1 cellular context compared by ENCODE assay signal in the genomic region with DNA sequence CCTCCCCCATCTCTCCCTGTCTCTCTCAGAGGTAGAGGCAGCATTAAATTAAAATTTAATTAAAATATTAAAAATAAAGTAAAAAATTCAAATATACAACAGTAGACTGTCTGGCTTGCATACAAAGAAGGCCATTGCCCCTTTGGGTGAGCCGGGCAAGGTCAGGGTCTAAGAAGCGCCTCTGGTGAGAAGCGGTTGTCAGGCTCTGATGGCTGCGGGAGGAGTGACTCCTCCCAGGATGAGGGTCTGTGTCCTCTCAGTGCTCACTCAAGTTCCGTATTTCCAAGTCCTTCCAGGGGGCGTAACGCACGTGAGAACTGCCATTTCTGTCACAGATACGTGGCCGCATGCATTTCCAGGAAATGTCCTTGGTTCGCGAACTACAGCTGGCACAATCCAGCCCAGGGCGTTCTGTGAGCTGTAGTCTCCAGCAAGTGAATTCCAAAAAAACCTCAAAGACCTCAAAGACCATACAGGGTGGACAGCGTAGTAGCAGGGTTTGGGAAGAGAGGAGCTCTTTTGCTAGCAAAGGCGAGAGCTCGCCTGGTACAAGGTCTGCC.
TF ChIP-seq lines count a peak whose summit lies in the region.

No MANE protein-coding gene starts in this region.

TF ChIP-seq in HepG2, 621 proteins besides CTCF, POLR2A, EP300 and RAD21 (continues in another document):
- TF ChIP-seq ZNF547 (CRISPR knock-in tag; IDR thresholded peaks at IDR 0.05) (no peak), GABPA (IDR thresholded peaks at IDR 0.05; ENCODE audit: low read depth, low read length) (no peak), GABPA (CRISPR knock-in tag; IDR thresholded peaks at IDR 0.05; ENCODE audit: low read depth) (no peak), ZNF232 (CRISPR knock-in tag; IDR thresholded peaks at IDR 0.05; ENCODE audit: borderline replicate concordance) (0 out of 2 replicates have a peak, but pooled peaks have one; percentile 58), PAXIP1 (CRISPR knock-in tag; conservative IDR thresholded peaks at IDR 0.05) (no peak), SALL2 (CRISPR knock-in tag; IDR thresholded peaks at IDR 0.05) (peak; percentile 49; the same call in 1 of the 2 replicates), HNF1A (IDR thresholded peaks at IDR 0.05; ENCODE audit: low read depth) (no peak), HNF1A (CRISPR knock-in tag; IDR thresholded peaks at IDR 0.05; ENCODE audit: borderline replicate concordance) (no peak), ELF1 (CRISPR knock-in tag; IDR thresholded peaks at IDR 0.05) (no peak), ZNF260 (CRISPR knock-in tag; IDR thresholded peaks at IDR 0.05; ENCODE audit: borderline replicate concordance, low read depth) (no peak), DMAP1 (CRISPR knock-in tag; IDR thresholded peaks at IDR 0.05) (peak; percentile 73), PPARG (CRISPR knock-in tag; conservative IDR thresholded peaks at IDR 0.05) (no peak), ZNF724P (CRISPR knock-in tag; IDR thresholded peaks at IDR 0.05; ENCODE audit: borderline replicate concordance) (0 out of 2 replicates have a peak, but pooled peaks have one; percentile 65), CBX5 (CRISPR knock-in tag; IDR thresholded peaks at IDR 0.05; ENCODE audit: borderline replicate concordance) (0 out of 2 replicates have a peak, but pooled peaks have one; percentile 39), KAT7 (CRISPR knock-in tag; IDR thresholded peaks at IDR 0.05; ENCODE audit: borderline replicate concordance) (no peak), ZNF253 (CRISPR knock-in tag; IDR thresholded peaks at IDR 0.05; ENCODE audit: borderline replicate concordance) (no peak), ZBTB7B (CRISPR knock-in tag; IDR thresholded peaks at IDR 0.05) (0 out of 2 replicates have a peak, but pooled peaks have one; percentile 13), NFYB (CRISPR knock-in tag; IDR thresholded peaks at IDR 0.05) (0 out of 2 replicates have a peak, but pooled peaks have one; percentile 10), ZNF782 (CRISPR knock-in tag; IDR thresholded peaks at IDR 0.05; ENCODE audit: borderline replicate concordance) (no peak), E2F1 (CRISPR knock-in tag; IDR thresholded peaks at IDR 0.05) (no peak), POLR2AphosphoS5 (IDR thresholded peaks at IDR 0.05; ENCODE audit: low read depth, low read length) (peak; percentile 88), ZNF710 (CRISPR knock-in tag; IDR thresholded peaks at IDR 0.05; ENCODE audit: borderline replicate concordance) (no peak), ZNF431 (CRISPR knock-in tag; IDR thresholded peaks at IDR 0.05; ENCODE audit: borderline replicate concordance, low read depth) (0 out of 2 replicates have a peak, but pooled peaks have one; percentile 11), ZNF670 (CRISPR knock-in tag; IDR thresholded peaks at IDR 0.05; ENCODE audit: borderline replicate concordance) (no peak), POLR2G (IDR thresholded peaks at IDR 0.05; ENCODE audit: low read depth, low read length) (peak; percentile 68; the same call in 1 of the 2 replicates), ZNF251 (CRISPR knock-in tag; IDR thresholded peaks at IDR 0.05) (no peak), ZNF746 (CRISPR knock-in tag; IDR thresholded peaks at IDR 0.05) (no peak), TP53 (CRISPR knock-in tag; conservative IDR thresholded peaks at IDR 0.05) (0 out of 2 replicates have a peak, but pooled peaks have one; percentile 40), ZNF564 (CRISPR knock-in tag; IDR thresholded peaks at IDR 0.05) (no peak), ZKSCAN1 (IDR thresholded peaks at IDR 0.05; ENCODE audit: low read length) (no peak), SNAPC5 (CRISPR knock-in tag; IDR thresholded peaks at IDR 0.05; ENCODE audit: borderline replicate concordance) (peak; percentile 56; the same call in 1 of the 2 replicates), AHR (CRISPR knock-in tag; IDR thresholded peaks at IDR 0.05) (no peak), THAP11 (CRISPR knock-in tag; IDR thresholded peaks at IDR 0.05) (no peak), TARDBP (CRISPR knock-in tag; IDR thresholded peaks at IDR 0.05) (peak; percentile 41; the same call in 1 of the 2 replicates), RORA (CRISPR knock-in tag; IDR thresholded peaks at IDR 0.05) (no peak), REPIN1 (CRISPR knock-in tag; IDR thresholded peaks at IDR 0.05; ENCODE audit: borderline replicate concordance, low read depth) (peak; percentile 9; the same call in 1 of the 2 replicates), ZNF580 (CRISPR knock-in tag; IDR thresholded peaks at IDR 0.05; ENCODE audit: borderline replicate concordance, low read depth) (no peak), MYC (CRISPR knock-in tag; IDR thresholded peaks at IDR 0.05; ENCODE audit: borderline replicate concordance) (peak; percentile 38), ZNF235 (CRISPR knock-in tag; IDR thresholded peaks at IDR 0.05; ENCODE audit: borderline replicate concordance) (0 out of 2 replicates have a peak, but pooled peaks have one; percentile 82), ZNF496 (CRISPR knock-in tag; IDR thresholded peaks at IDR 0.05; ENCODE audit: insufficient replicate concordance) (no peak), NFIB (CRISPR knock-in tag; IDR thresholded peaks at IDR 0.05; ENCODE audit: borderline replicate concordance) (no peak), SSRP1 (CRISPR knock-in tag; IDR thresholded peaks at IDR 0.05) (no peak), ZNF776 (CRISPR knock-in tag; IDR thresholded peaks at IDR 0.05) (0 out of 2 replicates have a peak, but pooled peaks have one; percentile 54), RBAK (CRISPR knock-in tag; IDR thresholded peaks at IDR 0.05) (peak; percentile 17; the same call in 1 of the 2 replicates), TMF1 (CRISPR knock-in tag; IDR thresholded peaks at IDR 0.05; ENCODE audit: low read depth) (0 out of 2 replicates have a peak, but pooled peaks have one; percentile 37), ZNF644 (CRISPR knock-in tag; IDR thresholded peaks at IDR 0.05; ENCODE audit: low read depth) (no peak), KLF16 (CRISPR knock-in tag; IDR thresholded peaks at IDR 0.05) (peak in 1 of 2 experiments; percentile 55; a peak in 1 of 4 replicates), MED1 (CRISPR knock-in tag; IDR thresholded peaks at IDR 0.05) (peak; percentile 47; the same call in 1 of the 2 replicates)
- TF ChIP-seq, protein P1, sequence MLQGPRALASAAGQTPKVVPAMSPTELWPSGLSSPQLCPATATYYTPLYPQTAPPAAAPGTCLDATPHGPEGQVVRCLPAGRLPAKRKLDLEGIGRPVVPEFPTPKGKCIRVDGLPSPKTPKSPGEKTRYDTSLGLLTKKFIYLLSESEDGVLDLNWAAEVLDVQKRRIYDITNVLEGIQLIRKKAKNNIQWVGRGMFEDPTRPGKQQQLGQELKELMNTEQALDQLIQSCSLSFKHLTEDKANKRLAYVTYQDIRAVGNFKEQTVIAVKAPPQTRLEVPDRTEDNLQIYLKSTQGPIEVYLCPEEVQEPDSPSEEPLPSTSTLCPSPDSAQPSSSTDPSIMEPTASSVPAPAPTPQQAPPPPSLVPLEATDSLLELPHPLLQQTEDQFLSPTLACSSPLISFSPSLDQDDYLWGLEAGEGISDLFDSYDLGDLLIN (CRISPR knock-in tag; IDR thresholded peaks at IDR 0.05; ENCODE audit: borderline replicate concordance): 0 out of 2 replicates have a peak, but pooled peaks have one; percentile 22
- TF ChIP-seq, protein P2, sequence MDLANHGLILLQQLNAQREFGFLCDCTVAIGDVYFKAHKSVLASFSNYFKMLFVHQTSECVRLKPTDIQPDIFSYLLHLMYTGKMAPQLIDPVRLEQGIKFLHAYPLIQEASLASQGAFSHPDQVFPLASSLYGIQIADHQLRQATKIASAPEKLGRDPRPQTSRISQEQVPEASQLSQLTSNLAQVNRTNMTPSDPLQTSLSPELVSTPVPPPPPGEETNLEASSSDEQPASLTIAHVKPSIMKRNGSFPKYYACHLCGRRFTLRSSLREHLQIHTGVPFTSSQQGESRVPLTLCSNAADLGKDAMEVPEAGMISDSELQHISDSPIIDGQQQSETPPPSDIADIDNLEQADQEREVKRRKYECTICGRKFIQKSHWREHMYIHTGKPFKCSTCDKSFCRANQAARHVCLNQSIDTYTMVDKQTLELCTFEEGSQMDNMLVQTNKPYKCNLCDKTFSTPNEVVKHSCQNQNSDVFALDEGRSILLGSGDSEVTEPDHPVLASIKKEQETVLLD (CRISPR knock-in tag; IDR thresholded peaks at IDR 0.05; ENCODE audit: low read depth): no peak
